Comparison of ENCODE assay signal across 18 cellular contexts in genomic region chr18:13441731-13442130, GRCh38.
DNase-seq lines count a peak whose midpoint lies in the region; ATAC-seq lines count a peak whose summit lies in the region.
"Had no signal": no experiment of that assay in that cellular context is flagged by ENCODE, and none has a peak within 500 bp of the region (broad histone marks: within the 10 kb centered on the region; RNA-seq: fewer than 3 reads in every experiment).

No MANE protein-coding gene starts in this region.

- H3K4me1 ChIP-seq in BLaER1 (peaks cover 100% of the 10 kb centered on the region), thymus (ENCODE audit: control insufficient read depth, insufficient read depth, low read length) (peaks cover 86% of the 10 kb centered on the region)

- no peaks in the 10 kb centered on the region for H3K27me3 ChIP-seq in BLaER1
- no peaks in the 10 kb centered on the region for H3K27me3 ChIP-seq in thymus (ENCODE audit: control insufficient read depth, insufficient read depth)

- no peaks in the 10 kb centered on the region for H3K9me3 ChIP-seq in BLaER1
- no peaks in the 10 kb centered on the region for H3K9me3 ChIP-seq in KOPT-K1 (ENCODE audit: insufficient read depth, low read length, poor library complexity, severe bottlenecking)
- H3K9me3 ChIP-seq in thymus (ENCODE audit: control insufficient read depth): no peaks in the 10 kb centered on the region

- peak; percentile 34 to 76 for DNase-seq in cerebellar nuclear complex (lab: John Stamatoyannopoulos, UW)
- no peak for DNase-seq in pons (ENCODE audit: low spot score)
- no peak for DNase-seq in posterior vena cava (ENCODE audit: low spot score)
- DNase-seq: CD4-positive, CD25-positive, alpha-beta regulatory T cell; CD8-positive, alpha-beta memory T cell; DMS 273 treated with DMSO at 0.1 percent for 48 hours; DMS53; GDM1; GOT3; H7; HFFc6 had no signal

- peaks cover 6% of the 10 kb centered on the region for H4K20me1 ChIP-seq in BLaER1

- peaks cover 48% of the 10 kb centered on the region for H3K36me3 ChIP-seq in BLaER1
- H3K36me3 ChIP-seq in KOPT-K1 (ENCODE audit: insufficient read depth, low read length): peaks cover 9% of the 10 kb centered on the region; the same call in 1 of the 2 replicates
- peaks cover 16% of the 10 kb centered on the region for H3K36me3 ChIP-seq in thymus (ENCODE audit: control insufficient read depth, insufficient read depth)

- peak overlapping the region; percentile 94 for H3K4me2 ChIP-seq in BLaER1

- ATAC-seq in HG03432 (IDR thresholded peaks at IDR 0.05; ENCODE audit: unreplicated experiment): no peak
- ATAC-seq: HCT116, HepG2 had no signal

- no peak overlapping the region for H3K4me3 ChIP-seq in BLaER1
- H3K4me3 ChIP-seq in thymus (ENCODE audit: low read length): no peak overlapping the region

- WGBS in thymus: 88% methylated on average over 3 of the region's 3 CpGs

- H3K27ac ChIP-seq in BLaER1 (peak overlapping the region; percentile 89), KOPT-K1 (ENCODE audit: low read depth, low read length, poor library complexity, severe bottlenecking) (peak overlapping the region; percentile 98), thymus (ENCODE audit: low read depth) (peak overlapping the region; percentile 25)
- H3K27ac ChIP-seq: 22Rv1 had no signal

- peak overlapping the region; percentile 74; the same call in 1 of the 2 replicates for H3K9ac ChIP-seq in BLaER1

- intact Hi-C loops in posterior vena cava (cut with DNase I): loop anchor here in 1 of 2 donors (10.0 kb wide), 1 partner anchor 53 kb away; no protein-coding TSS in a partner anchor

Comparison
In these comparisons a context has a peak if more than half of its experiments do, and no peak if none do; other contexts are left out.
1. H3K27ac ChIP-seq: peak in every context shown above with its lines; median percentile 98 in KOPT-K1; 89 in BLaER1; 25 in thymus.
2. DNase-seq: peak in cerebellar nuclear complex (2 of 2); none in pons (single experiment) and posterior vena cava (single experiment).